In the genomic region with DNA sequence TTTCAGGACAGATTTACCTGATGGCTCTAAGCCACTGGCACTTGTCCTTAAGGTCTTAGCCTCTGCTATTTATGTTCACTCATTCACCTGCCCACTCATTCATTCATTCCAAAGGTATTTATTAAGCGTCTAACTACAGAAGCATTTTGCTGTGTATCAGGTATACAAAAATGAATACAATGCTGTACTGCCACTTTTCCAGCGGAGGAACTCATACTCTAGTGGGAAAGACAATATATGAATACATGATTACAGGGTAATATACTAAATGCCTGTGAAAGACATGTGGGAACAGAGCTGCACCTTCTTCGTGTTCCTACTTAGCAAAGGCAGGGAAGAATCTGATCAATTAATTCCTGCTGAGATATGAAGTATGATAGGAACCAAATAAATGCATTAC, we compare ENCODE assay signal across 32 cellular contexts. TPM values are rescaled to one million over a fixed set of nuclear protein-coding genes. Genes with fewer than 3 reads are reported as not detected.
"Had no signal": no experiment of that assay in that cellular context is flagged by ENCODE, and none has a peak within 500 bp of the region (broad histone marks: within the 10 kb centered on the region; RNA-seq: fewer than 3 reads in every experiment).

No MANE protein-coding gene starts in this region.

- H3K27me3 Mint-ChIP-seq: stimulated activated naive CD8-positive, alpha-beta T cell treated with anti-CD3 and anti-CD28 coated beads, Interleukin-15, amount 100 ng/mL, for 72 hours had no signal

- H3K27me3 ChIP-seq: neural progenitor cell, ovary, right lobe of liver, sigmoid colon, spleen, testis, transverse colon, upper lobe of left lung, vagina had no signal

- H3K36me3 Mint-ChIP-seq: natural killer cell; stimulated activated memory B cell treated with anti-CD40 and anti-IgM and Interleukin-4, amounts not matched to agents 10 μg/mL and 1 μg/mL and 100 μg/mL, for 72 hours had no signal

- H3K9me3 ChIP-seq: ovary, psoas muscle, right lobe of liver, sigmoid colon, suprapubic skin, testis, tibial artery, transverse colon, upper lobe of left lung, vagina had no signal

- DNase-seq: naive thymus-derived CD4-positive, alpha-beta T cell; natural killer cell; occipital lobe; ovary; posterior cingulate gyrus; psoas muscle; right cardiac atrium; right lobe of liver; sigmoid colon; small intestine; spleen; stimulated activated CD4-positive, alpha-beta T cell treated with anti-CD3 and anti-CD28 coated beads, Interleukin-12 subunit alpha, Interleukin-12 subunit beta, amount 100 ng/mL, for 4 hours; stimulated activated CD4-positive, alpha-beta T cell treated with anti-CD3 and anti-CD28 coated beads, Interleukin-1b, Interleukin-23, amount 100 ng/mL, for 48 hours; stimulated activated CD4-positive, alpha-beta T cell treated with anti-CD3 and anti-CD28 coated beads, Interleukin-4, amount 100 ng/mL, for 1 hour; stimulated activated CD4-positive, alpha-beta T cell treated with anti-CD3 and anti-CD28 coated beads, Interleukin-4, amount 100 ng/mL, for 4 hours; stimulated activated CD8-positive, alpha-beta memory T cell treated with anti-CD3 and anti-CD28 coated beads, Interleukin-4, amount 100 ng/mL, for 48 hours; stimulated activated naive CD4-positive, alpha-beta T cell; stimulated activated naive CD8-positive, alpha-beta T cell treated with anti-CD3 and anti-CD28 coated beads, Interleukin-15, amount 100 ng/mL, for 72 hours; stimulated activated naive CD8-positive, alpha-beta T cell treated with anti-CD3 and anti-CD28 coated beads, Interleukin-15, Interleukin-2, amounts not matched to agents 100 U/mL and 50 U/mL, for 24 hours; substantia nigra; testis; tibial artery; transverse colon; upper lobe of left lung had no signal

- H3K9me3 Mint-ChIP-seq: natural killer cell, nephron, neural progenitor cell had no signal

- H3K4me3 ChIP-seq: neural progenitor cell, ovary, psoas muscle, right lobe of liver, sigmoid colon, spleen, suprapubic skin, testis, tibial artery, transverse colon, upper lobe of left lung, vagina had no signal

- H3K4me1 Mint-ChIP-seq: stimulated activated naive CD8-positive, alpha-beta T cell treated with anti-CD3 and anti-CD28 coated beads, Interleukin-15, amount 100 ng/mL, for 72 hours had no signal

- H3K27ac Mint-ChIP-seq: naive thymus-derived CD4-positive, alpha-beta T cell; natural killer cell; nephron; neural progenitor cell; progenitor cell of endocrine pancreas; stimulated activated memory B cell treated with anti-CD40 and anti-IgM and Interleukin-4, amounts not matched to agents 10 μg/mL and 1 μg/mL and 100 μg/mL, for 72 hours; stimulated activated naive CD8-positive, alpha-beta T cell treated with anti-CD3 and anti-CD28 coated beads, Interleukin-15, amount 100 ng/mL, for 72 hours had no signal

- H3K27ac ChIP-seq: neural progenitor cell, ovary, parathyroid adenoma, psoas muscle, right lobe of liver, sigmoid colon, spleen, suprapubic skin, testis, tibial artery, transverse colon, upper lobe of left lung, vagina had no signal

- H3K36me3 ChIP-seq: neural progenitor cell, ovary, right lobe of liver, spleen, suprapubic skin, tibial artery, transverse colon, upper lobe of left lung, vagina had no signal

- H2AFZ ChIP-seq: neural progenitor cell, parathyroid adenoma had no signal

- H3K4me3 Mint-ChIP-seq: naive thymus-derived CD4-positive, alpha-beta T cell; natural killer cell; nephron; neural progenitor cell; stimulated activated memory B cell treated with anti-CD40 and anti-IgM and Interleukin-4, amounts not matched to agents 10 μg/mL and 1 μg/mL and 100 μg/mL, for 72 hours; stimulated activated naive CD8-positive, alpha-beta T cell treated with anti-CD3 and anti-CD28 coated beads, Interleukin-15, amount 100 ng/mL, for 72 hours had no signal

- H3K4me2 ChIP-seq: neural progenitor cell had no signal

- H3K4me1 ChIP-seq: neural progenitor cell, parathyroid adenoma, psoas muscle, right lobe of liver, suprapubic skin, testis, tibial artery, upper lobe of left lung, vagina had no signal

- H3K9ac ChIP-seq: neural progenitor cell, parathyroid adenoma had no signal

- H3K79me2 ChIP-seq: parathyroid adenoma had no signal

RNA-seq across cellular contexts. Expression of gene CLMP, which starts 43.7 kb away (rescaled TPM):
- polyA plus RNA-seq: neural cell had no signal
